ENCODE assay signal across 9 cellular contexts in genomic region chr9:72527801-72528195, GRCh38. TPM values are rescaled to one million over a fixed set of nuclear protein-coding genes. Genes with fewer than 3 reads are reported as not detected.
DNase-seq lines count a peak whose midpoint lies in the region; ATAC-seq and TF ChIP-seq lines count a peak whose summit lies in the region.
"Had no signal": no experiment of that assay in that cellular context is flagged by ENCODE, and none has a peak within 500 bp of the region (broad histone marks: within the 10 kb centered on the region; RNA-seq: fewer than 3 reads in every experiment).

No MANE protein-coding gene starts in this region.

- DNase-seq in AG04449 (ENCODE audit: low read depth, low spot score) (no peak), HL-60 (ENCODE audit: low read depth in 1 of 2, low spot score in 1 of 2) (peak in 1 of 2 experiments; percentile 58), body of pancreas (no peak), HPDE6-E6E7 (ENCODE audit: extremely low spot score) (no peak), DMS114 treated with DMSO at 0.1 percent for 48 hours (lab: John Stamatoyannopoulos, UW; ENCODE audit: unreplicated experiment) (no peak)
- DNase-seq: NCI-H524 had no signal

- TF ChIP-seq POLR2A in body of pancreas (IDR thresholded peaks at IDR 0.05): no peak

- H3K4me1 ChIP-seq in body of pancreas: peaks cover 27% of the 10 kb centered on the region
- peaks cover 14% of the 10 kb centered on the region in 2 donors for H3K4me1 ChIP-seq in mucosa of rectum (ENCODE audit: control insufficient read depth in 2 of 2, insufficient read depth in 2 of 2, low read length in 2 of 2)

- CTCF ChIA-PET in AG04449 (lab: Yijun Ruan, JAX): no interaction called here

- H3K4me3 ChIP-seq in AG04449 (ENCODE audit: low read depth, low read length): peak overlapping the region; percentile 49
- H3K4me3 ChIP-seq in HL-60 (replicated peaks; ENCODE audit: insufficient read depth, low read length): peak overlapping the region; percentile 29
- H3K4me3 ChIP-seq in body of pancreas: no peak overlapping the region
- peak overlapping the region; percentile 55 to 77 for H3K4me3 ChIP-seq in mucosa of rectum (ENCODE audit: low read length in 2 of 2)

- no peak for ATAC-seq in body of pancreas
- ATAC-seq in GM19351 (IDR thresholded peaks at IDR 0.05; ENCODE audit: unreplicated experiment): no peak
- ATAC-seq in GM19463 (IDR thresholded peaks at IDR 0.05; ENCODE audit: unreplicated experiment): no peak

- intact Hi-C loops in body of pancreas (cut with DNase I): no loop called here

- no peaks in the 10 kb centered on the region for H3K36me3 ChIP-seq in body of pancreas (replicated peaks in 1 of 2; ENCODE audit: insufficient read depth in 1 of 2, low read depth in 2 of 2)
- no peaks in the 10 kb centered on the region for H3K36me3 ChIP-seq in mucosa of rectum (ENCODE audit: control insufficient read depth in 2 of 2, insufficient read depth in 2 of 2, low read length in 2 of 2)

- WGBS in body of pancreas, 2 donors: 55 to 79% methylated on average over 5 of the region's 5 CpGs

- POLR2A ChIA-PET in AG04449 (lab: Yijun Ruan, JAX): interaction anchor here (0.8 kb wide), 1 partner anchor 165 kb away, joined by 3 read pairs; no protein-coding TSS in a partner anchor

- no peaks in the 10 kb centered on the region for H3K9me3 ChIP-seq in body of pancreas
- H3K9me3 ChIP-seq in mucosa of rectum (ENCODE audit: control insufficient read depth in 2 of 2, low read length in 2 of 2): no peaks in the 10 kb centered on the region

- peak overlapping the region; percentile 7 to 52 for H3K9ac ChIP-seq in mucosa of rectum (ENCODE audit: low read depth in 1 of 2, low read length in 2 of 2)

- H3K27me3 ChIP-seq in HL-60 (ENCODE audit: insufficient read depth, poor library complexity, severe bottlenecking): no peaks in the 10 kb centered on the region
- no peaks in the 10 kb centered on the region for H3K27me3 ChIP-seq in body of pancreas
- H3K27me3 ChIP-seq in mucosa of rectum (ENCODE audit: control insufficient read depth in 2 of 2, insufficient read depth in 2 of 2, low read length in 2 of 2): no peaks in the 10 kb centered on the region

- TF ChIP-seq CTCF in AG04449 (IDR thresholded peaks at IDR 0.05; ENCODE audit: insufficient read depth, low read length, missing control alignments): no peak
- no peak for TF ChIP-seq CTCF in HL-60 (IDR thresholded peaks at IDR 0.05; ENCODE audit: insufficient read depth, low read length)
- no peak for TF ChIP-seq CTCF in body of pancreas (IDR thresholded peaks at IDR 0.05)

- peak overlapping the region; percentile 86 for H3K27ac ChIP-seq in HL-60 (replicated peaks)
- H3K27ac ChIP-seq in body of pancreas: peak overlapping the region in 3 of 4 donors; percentile 16 to 57 (median 53)
- H3K27ac ChIP-seq in mucosa of rectum (ENCODE audit: low read depth in 2 of 2, low read length in 2 of 2): peak overlapping the region; percentile 59 to 70

RNA-seq across cellular contexts. Expression of gene TMC1, which starts 6.4 kb away (rescaled TPM):
- total RNA-seq in body of pancreas: not detected

Comparison
In these comparisons a context has a peak if more than half of its experiments do, and no peak if none do; other contexts are left out.
1. H3K4me3 ChIP-seq: peak in AG04449 (single experiment), HL-60 (single experiment) and mucosa of rectum (2 of 2); none in body of pancreas (0 of 2).
2. Peak in every context shown above with its lines, with median percentiles within 50 percentile points of each other: H3K27ac ChIP-seq.